ENCODE assay signal across 8 cellular contexts in genomic region chr9:109534151-109534550, GRCh38. TPM values are rescaled to one million over a fixed set of nuclear protein-coding genes. Genes with fewer than 3 reads are reported as not detected.
"Had no signal": no experiment of that assay in that cellular context is flagged by ENCODE, and none has a peak within 500 bp of the region (broad histone marks: within the 10 kb centered on the region; RNA-seq: fewer than 3 reads in every experiment).

No MANE protein-coding gene starts in this region.

- H3K27ac Mint-ChIP-seq: H9, HFFc6 had no signal

- H3K27ac ChIP-seq: GM23248 had no signal

- H3K4me3 Mint-ChIP-seq: H9, HFFc6 had no signal

- H2AFZ ChIP-seq: GM23248 had no signal

- H3K9me3 Mint-ChIP-seq: HFFc6 had no signal

- DNase-seq: GM23248, GOT3, H7, H9, HCEC 1CT, HFFc6 had no signal

- H3K4me3 ChIP-seq: GM23248, HAP-1 had no signal

- H3K4me1 Mint-ChIP-seq: H9 had no signal

- ATAC-seq: HCT116 had no signal

- H3K36me3 ChIP-seq: HAP-1 had no signal

RNA-seq across cellular contexts. Expression of gene PTPN3, which starts 36.0 kb away (rescaled TPM):
- total RNA-seq: HFFc6 had no signal
